Comparison of ENCODE assay signal across 8 cellular contexts in the genomic region with DNA sequence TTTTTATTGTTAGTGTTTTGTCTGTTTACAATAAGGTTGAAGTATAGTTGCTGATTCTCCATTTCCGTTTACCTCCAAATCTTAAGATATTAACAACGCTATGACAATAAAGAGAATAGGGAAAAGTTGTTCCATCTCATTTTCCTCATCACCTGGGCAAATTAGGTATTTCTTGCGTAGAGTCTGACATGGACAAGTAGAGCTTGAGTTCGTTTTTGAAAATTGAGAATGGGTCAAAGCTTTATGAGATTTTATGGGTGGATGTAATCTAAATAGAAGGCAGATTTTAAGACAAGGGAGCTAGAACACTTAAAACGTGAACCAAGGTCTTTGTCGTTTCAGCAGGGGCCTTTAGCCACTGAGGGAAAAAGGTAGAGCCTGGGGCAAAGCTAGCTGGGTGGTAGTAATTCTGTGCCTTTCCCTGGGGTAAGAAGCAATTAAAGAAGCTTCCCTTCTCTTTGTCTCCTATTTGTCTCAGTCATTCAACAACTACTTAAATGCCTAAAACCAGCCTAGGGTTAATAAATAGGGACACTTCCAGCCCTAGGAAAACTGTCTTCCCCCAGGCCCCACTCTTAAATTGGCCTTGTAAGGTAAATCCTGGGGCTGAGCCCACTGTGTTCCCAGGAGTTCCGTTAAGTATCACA. TPM values are rescaled to one million over a fixed set of nuclear protein-coding genes. Genes with fewer than 3 reads are reported as not detected.
DNase-seq lines count a peak whose midpoint lies in the region; ATAC-seq, FAIRE-seq and TF ChIP-seq lines count a peak whose summit lies in the region.

No MANE protein-coding gene starts in this region.

- H3K4me1 Mint-ChIP-seq in activated CD4-positive, alpha-beta T cell treated with anti-CD3 and anti-CD28 coated beads for 36 hours: peaks cover 32% of the 10 kb centered on the region
- peaks cover 31% of the 10 kb centered on the region for H3K4me1 Mint-ChIP-seq in activated T-helper 1 cell treated with anti-CD3 and anti-CD28 coated beads, Interleukin-12 subunit alpha, Interleukin-12 subunit beta, Interleukin-2, Interleukin-4 antibody, amounts not matched to agents 30 ng/mL and 10 ng/mL and 1 ng/mL, durations not matched to agents 14 hours and 24 hours and 36 hours (ENCODE audit: low read depth)

- H3K4me1 ChIP-seq in keratinocyte (ENCODE audit: control insufficient read depth, extremely low read depth, insufficient read depth, low read length) (no peaks in the 10 kb centered on the region), thymus (ENCODE audit: control insufficient read depth, insufficient read depth, low read length) (peaks cover 5% of the 10 kb centered on the region)

- FAIRE-seq in keratinocyte (lab: Jason Lieb, UNC): no peak

- H3K4me3 ChIP-seq in keratinocyte (ENCODE audit: control insufficient read depth in 2 of 3, extremely low read depth in 1 of 3, insufficient read depth in 2 of 3, low read depth in 1 of 3, low read length in 3 of 3): peak overlapping the region; percentile 69 to 99 (median 82)
- H3K4me3 ChIP-seq in thymus (ENCODE audit: low read length): peak overlapping the region; percentile 84

- no peaks in the 10 kb centered on the region for H3K27me3 ChIP-seq in keratinocyte (ENCODE audit: control insufficient read depth, extremely low read depth, insufficient read depth, low read length)
- no peaks in the 10 kb centered on the region for H3K27me3 ChIP-seq in thymus (ENCODE audit: control insufficient read depth, insufficient read depth)

- H3K79me2 ChIP-seq in keratinocyte (ENCODE audit: control insufficient read depth, insufficient read depth, low read length): peaks cover 34% of the 10 kb centered on the region

- DNase-seq in activated CD4-positive, alpha-beta T cell treated with anti-CD3 and anti-CD28 coated beads for 36 hours: no peak
- DNase-seq in activated CD4-positive, alpha-beta T cell treated with anti-CD3 and anti-CD28 coated beads for 48 hours: no peak
- no peak for DNase-seq in activated T-helper 1 cell treated with anti-CD3 and anti-CD28 coated beads, Interleukin-12 subunit alpha, Interleukin-12 subunit beta, Interleukin-2, Interleukin-4 antibody, amounts not matched to agents 30 ng/mL and 10 ng/mL and 1 ng/mL, durations not matched to agents 14 hours and 24 hours and 36 hours (ENCODE audit: low spot score)
- DNase-seq in keratinocyte (ENCODE audit: low read depth, low spot score): no peak
- no peak for DNase-seq in central memory CD4-positive, alpha-beta T cell

- POLR2A ChIA-PET in activated CD4-positive, alpha-beta T cell treated with anti-CD3 and anti-CD28 coated beads for 36 hours (lab: Charles Lee): interaction anchor here (1.3 to 2.1 kb wide), 2 partner anchors 54 to 62 kb away, joined by 3 to 13 read pairs; a partner anchor contains a TSS

- H3K9me1 ChIP-seq in keratinocyte (ENCODE audit: control insufficient read depth, extremely low read depth, insufficient read depth, low read length): no peaks in the 10 kb centered on the region

- dilution Hi-C loops in keratinocyte (cut with MboI; ENCODE audit: extremely low pct_ligation_motif_present, low sequenced_read_pairs): no loop called here

- peaks cover 5% of the 10 kb centered on the region for H3K9me3 Mint-ChIP-seq in activated CD4-positive, alpha-beta T cell treated with anti-CD3 and anti-CD28 coated beads for 36 hours (ENCODE audit: low read depth)
- H3K9me3 Mint-ChIP-seq in activated T-helper 1 cell treated with anti-CD3 and anti-CD28 coated beads, Interleukin-12 subunit alpha, Interleukin-12 subunit beta, Interleukin-2, Interleukin-4 antibody, amounts not matched to agents 30 ng/mL and 10 ng/mL and 1 ng/mL, durations not matched to agents 14 hours and 24 hours and 36 hours: no peaks in the 10 kb centered on the region

- no peak for ATAC-seq in activated CD4-positive, alpha-beta T cell treated with anti-CD3 and anti-CD28 coated beads for 36 hours
- ATAC-seq in HG02642 (IDR thresholded peaks at IDR 0.05; ENCODE audit: poor library complexity, unreplicated experiment): no peak
- no peak for ATAC-seq in GM19463 (IDR thresholded peaks at IDR 0.05; ENCODE audit: unreplicated experiment)

- no peak for TF ChIP-seq CTCF in keratinocyte (optimal IDR thresholded peaks at IDR 0.05 in 1 of 3, IDR thresholded peaks at IDR 0.05 in 1 of 3, conservative IDR thresholded peaks at IDR 0.05 in 1 of 3; ENCODE audit: extremely low read depth in 1 of 3, insufficient read depth in 2 of 3, low read length in 3 of 3)

- 23% methylated on average over 7 of the region's 7 CpGs for WGBS in thymus

- peak overlapping the region; percentile 100 for H3K27ac Mint-ChIP-seq in activated CD4-positive, alpha-beta T cell treated with anti-CD3 and anti-CD28 coated beads for 36 hours
- peak overlapping the region; percentile 100 for H3K27ac Mint-ChIP-seq in activated T-helper 1 cell treated with anti-CD3 and anti-CD28 coated beads, Interleukin-12 subunit alpha, Interleukin-12 subunit beta, Interleukin-2, Interleukin-4 antibody, amounts not matched to agents 30 ng/mL and 10 ng/mL and 1 ng/mL, durations not matched to agents 14 hours and 24 hours and 36 hours

- H3K36me3 ChIP-seq in keratinocyte (ENCODE audit: control insufficient read depth in 2 of 2, extremely low read depth in 1 of 2, insufficient read depth in 2 of 2, low read length in 2 of 2) (no peaks in the 10 kb centered on the region), thymus (ENCODE audit: control insufficient read depth, insufficient read depth) (no peaks in the 10 kb centered on the region)

- H2AFZ ChIP-seq in keratinocyte (ENCODE audit: control insufficient read depth, low read length): peak overlapping the region; percentile 100

- peak overlapping the region; percentile 100 for H3K4me3 Mint-ChIP-seq in activated CD4-positive, alpha-beta T cell treated with anti-CD3 and anti-CD28 coated beads for 36 hours
- H3K4me3 Mint-ChIP-seq in activated T-helper 1 cell treated with anti-CD3 and anti-CD28 coated beads, Interleukin-12 subunit alpha, Interleukin-12 subunit beta, Interleukin-2, Interleukin-4 antibody, amounts not matched to agents 30 ng/mL and 10 ng/mL and 1 ng/mL, durations not matched to agents 14 hours and 24 hours and 36 hours: peak overlapping the region; percentile 96

- H3K9ac ChIP-seq in keratinocyte (ENCODE audit: control insufficient read depth, extremely low read depth, insufficient read depth, low read length): peak overlapping the region; percentile 90

- CTCF ChIA-PET in activated CD4-positive, alpha-beta T cell treated with anti-CD3 and anti-CD28 coated beads for 36 hours (lab: Charles Lee): interaction anchor here (1.2 kb wide), 1 partner anchor 57 kb away, joined by 3 read pairs; no protein-coding TSS in a partner anchor

- H4K20me1 ChIP-seq in keratinocyte (ENCODE audit: control insufficient read depth, extremely low read depth, insufficient read depth, low read length): no peaks in the 10 kb centered on the region

- H3K36me3 Mint-ChIP-seq in activated CD4-positive, alpha-beta T cell treated with anti-CD3 and anti-CD28 coated beads for 36 hours (ENCODE audit: low read depth): peaks cover 7% of the 10 kb centered on the region
- H3K36me3 Mint-ChIP-seq in activated T-helper 1 cell treated with anti-CD3 and anti-CD28 coated beads, Interleukin-12 subunit alpha, Interleukin-12 subunit beta, Interleukin-2, Interleukin-4 antibody, amounts not matched to agents 30 ng/mL and 10 ng/mL and 1 ng/mL, durations not matched to agents 14 hours and 24 hours and 36 hours (ENCODE audit: low read depth): peaks cover 8% of the 10 kb centered on the region

- H3K27ac ChIP-seq in keratinocyte (ENCODE audit: control insufficient read depth, insufficient read depth, low read length) (peak overlapping the region; percentile 93), thymus (ENCODE audit: low read depth) (peak overlapping the region; percentile 100)

- no peaks in the 10 kb centered on the region for H3K27me3 Mint-ChIP-seq in activated CD4-positive, alpha-beta T cell treated with anti-CD3 and anti-CD28 coated beads for 36 hours
- no peaks in the 10 kb centered on the region for H3K27me3 Mint-ChIP-seq in activated T-helper 1 cell treated with anti-CD3 and anti-CD28 coated beads, Interleukin-12 subunit alpha, Interleukin-12 subunit beta, Interleukin-2, Interleukin-4 antibody, amounts not matched to agents 30 ng/mL and 10 ng/mL and 1 ng/mL, durations not matched to agents 14 hours and 24 hours and 36 hours (ENCODE audit: insufficient read depth)

- H3K9me3 ChIP-seq in keratinocyte (ENCODE audit: control insufficient read depth, low read depth, low read length): no peaks in the 10 kb centered on the region
- no peaks in the 10 kb centered on the region for H3K9me3 ChIP-seq in thymus (ENCODE audit: control insufficient read depth)

- intact Hi-C loops in activated CD4-positive, alpha-beta T cell treated with anti-CD3 and anti-CD28 coated beads for 36 hours (cut with DNase I, micrococcal nuclease): loop anchor here in 1 of 2 experiments (10.0 kb wide), 1 partner anchor 382 kb away; no protein-coding TSS in a partner anchor
- intact Hi-C loops in activated T-helper 1 cell treated with anti-CD3 and anti-CD28 coated beads, Interleukin-12 subunit alpha, Interleukin-12 subunit beta, Interleukin-2, Interleukin-4 antibody, amounts not matched to agents 30 ng/mL and 10 ng/mL and 1 ng/mL, durations not matched to agents 14 hours and 24 hours and 36 hours (cut with micrococcal nuclease): loop anchor here (5.0 kb wide), 2 partner anchors 384 to 474 kb away; no protein-coding TSS in a partner anchor

- peak overlapping the region; percentile 89 for H3K4me2 ChIP-seq in keratinocyte (ENCODE audit: control insufficient read depth, extremely low read depth, insufficient read depth, low read depth, low read length)

RNA-seq across cellular contexts. Expression of a gene that starts 0.6 kb away (rescaled TPM):
- 10 to 100 TPM; 17.1 to 21.4 TPM for total RNA-seq in activated CD4-positive, alpha-beta T cell treated with anti-CD3 and anti-CD28 coated beads for 36 hours
- 19.1 and 19.8 TPM in 2 replicates for total RNA-seq in activated T-helper 1 cell treated with anti-CD3 and anti-CD28 coated beads, Interleukin-12 subunit alpha, Interleukin-12 subunit beta, Interleukin-2, Interleukin-4 antibody, amounts not matched to agents 30 ng/mL and 10 ng/mL and 1 ng/mL, durations not matched to agents 14 hours and 24 hours and 36 hours
- polyA plus RNA-seq in keratinocyte: 7.4 to 14.4 TPM (median 9.0 TPM) in 3 replicates
- 35.7 TPM for polyA plus RNA-seq in keratinocyte (2011; ENCODE audit: low read depth)
- polyA plus RNA-seq in keratinocyte (2011; cell fraction: cytosol; rRNA removed): 9.2 and 14.5 TPM in 2 replicates
- 8.5 and 12.6 TPM in 2 replicates for polyA plus RNA-seq in keratinocyte (2011; cell fraction: nucleus; rRNA removed)
- polyA plus RNA-seq in keratinocyte (2012; ENCODE audit: low replicate concordance): 9.7 and 10.3 TPM in 2 replicates
- 0.98 to 4.8 TPM (median 2.6 TPM) in 3 replicates for polyA minus RNA-seq in keratinocyte
- 12.5 TPM for polyA minus RNA-seq in keratinocyte (2011; cell fraction: cytosol; rRNA and poly(A)+ RNA removed)
- polyA minus RNA-seq in keratinocyte (2011; cell fraction: nucleus; rRNA and poly(A)+ RNA removed): 5.9 and 7.6 TPM in 2 replicates
- 21.2 TPM for polyA plus RNA-seq in thymus

RNA-seq across cellular contexts. Expression of a gene that starts 53.9 kb away (rescaled TPM):
- 10 to 100 TPM; 30.9 to 36.5 TPM for total RNA-seq in activated CD4-positive, alpha-beta T cell treated with anti-CD3 and anti-CD28 coated beads for 36 hours
- total RNA-seq in activated T-helper 1 cell treated with anti-CD3 and anti-CD28 coated beads, Interleukin-12 subunit alpha, Interleukin-12 subunit beta, Interleukin-2, Interleukin-4 antibody, amounts not matched to agents 30 ng/mL and 10 ng/mL and 1 ng/mL, durations not matched to agents 14 hours and 24 hours and 36 hours: 46.9 and 48.6 TPM in 2 replicates
- polyA plus RNA-seq in keratinocyte (15.0 to 30.3 TPM (median 25.3 TPM) in 3 replicates), thymus (14.0 TPM)
- polyA plus RNA-seq in keratinocyte (2011; ENCODE audit: low read depth): 147 TPM
- polyA plus RNA-seq in keratinocyte (2011; cell fraction: cytosol; rRNA removed): 20.4 and 29.9 TPM in 2 replicates
- 23.1 and 33.2 TPM in 2 replicates for polyA plus RNA-seq in keratinocyte (2011; cell fraction: nucleus; rRNA removed)
- 30.4 and 31.7 TPM in 2 replicates for polyA plus RNA-seq in keratinocyte (2012; ENCODE audit: low replicate concordance)
- polyA minus RNA-seq in keratinocyte: 13.7 to 41.7 TPM (median 16.1 TPM) in 3 replicates
- 28.2 TPM for polyA minus RNA-seq in keratinocyte (2011; cell fraction: cytosol; rRNA and poly(A)+ RNA removed)
- polyA minus RNA-seq in keratinocyte (2011; cell fraction: nucleus; rRNA and poly(A)+ RNA removed): 19.6 and 31.6 TPM in 2 replicates
